In the genomic region with DNA sequence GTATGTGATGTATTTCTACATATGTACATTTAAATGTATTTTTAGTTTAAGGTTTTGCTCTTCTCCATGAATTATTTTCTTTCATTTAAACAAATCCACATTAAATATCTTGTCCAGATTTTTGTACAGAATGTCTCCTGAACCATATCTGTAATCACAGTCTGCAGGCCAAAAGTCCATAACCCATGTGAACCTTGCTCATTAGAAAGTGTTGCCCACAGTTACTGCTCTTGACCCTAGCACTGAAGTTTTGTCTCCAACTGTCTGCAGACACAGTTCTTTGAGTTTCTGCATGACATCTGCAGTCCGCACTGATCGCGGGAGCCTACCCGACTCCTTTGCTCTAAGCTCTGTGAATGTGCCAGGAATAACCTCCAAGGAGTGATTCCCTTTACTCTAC, we compare ENCODE assay signal across 24 cellular contexts.
DNase-seq lines count a peak whose midpoint lies in the region; ATAC-seq and TF ChIP-seq lines count a peak whose summit lies in the region.
"Had no signal": no experiment of that assay in that cellular context is flagged by ENCODE, and none has a peak within 500 bp of the region (broad histone marks: within the 10 kb centered on the region; RNA-seq: fewer than 3 reads in every experiment).

No MANE protein-coding gene starts in this region.

- POLR2A ChIA-PET in WTC11 (lab: Charles Lee) = no interaction called here

- H3K36me3 ChIP-seq in cardiac muscle cell (no peaks in the 10 kb centered on the region), right lobe of liver (no peaks in the 10 kb centered on the region)
- H3K36me3 ChIP-seq: BE2C, BLaER1 had no signal

- TF ChIP-seq POLR2A in right lobe of liver (IDR thresholded peaks at IDR 0.05) = no peak

- intact Hi-C loops in right cardiac atrium (cut with DNase I) (no loop called here), right lobe of liver (cut with DNase I) (no loop called here)

- ATAC-seq in right cardiac atrium (no peak), WTC11 (no peak), right lobe of liver (peak; percentile 96 to 99 (median 96))
- ATAC-seq: GM12878 had no signal

- H3K9me3 Mint-ChIP-seq in WTC11 = 0 out of 2 replicates have a peak, but pooled peaks cover 4% of the 10 kb centered on the region
- H3K9me3 Mint-ChIP-seq in type B pancreatic cell = peaks cover 4% of the 10 kb centered on the region

- H3K9me3 ChIP-seq in cardiac muscle cell (ENCODE audit: low read depth) (no peaks in the 10 kb centered on the region), right cardiac atrium (ENCODE audit: control insufficient read depth, low read length) (no peaks in the 10 kb centered on the region), right lobe of liver (no peaks in the 10 kb centered on the region)
- H3K9me3 ChIP-seq: BE2C, BLaER1 had no signal

- 76% methylated on average over 4 of the region's 4 CpGs for WGBS in right cardiac atrium
- 32% methylated on average over 4 of the region's 4 CpGs for WGBS in right lobe of liver (ENCODE audit: insufficient coverage, low coverage, low lambda C conversion rate, missing lambda C conversion rate)

- H3K27ac ChIP-seq in cardiac muscle cell (peak overlapping the region; percentile 61), right cardiac atrium (ENCODE audit: low read length) (no peak overlapping the region), right lobe of liver (peak overlapping the region in 1 of 3 donors; percentile 48)
- H3K27ac ChIP-seq: 22Rv1, BLaER1 had no signal

- no peaks in the 10 kb centered on the region for H3K27me3 ChIP-seq in cardiac muscle cell
- H3K27me3 ChIP-seq in right cardiac atrium (ENCODE audit: control insufficient read depth, insufficient read depth) = no peaks in the 10 kb centered on the region
- no peaks in the 10 kb centered on the region for H3K27me3 ChIP-seq in right lobe of liver
- H3K27me3 ChIP-seq: BE2C, BLaER1 had no signal

- H3K36me3 Mint-ChIP-seq in WTC11 (no peaks in the 10 kb centered on the region), type B pancreatic cell (no peaks in the 10 kb centered on the region)
- H3K36me3 Mint-ChIP-seq: CD14-positive monocyte; CD4-positive, alpha-beta memory T cell; CD4-positive, CD25-positive, alpha-beta regulatory T cell; CD8-positive, alpha-beta memory T cell had no signal

- H3K4me3 ChIP-seq in cardiac muscle cell (no peak overlapping the region), right cardiac atrium (ENCODE audit: low read length) (no peak overlapping the region), right lobe of liver (peak overlapping the region in 1 of 3 donors; percentile 17)
- H3K4me3 ChIP-seq: BLaER1, GM12878 had no signal

- CTCF ChIA-PET in WTC11 (lab: Charles Lee) = no interaction called here

- H3K4me3 Mint-ChIP-seq in WTC11 = no peak overlapping the region
- no peak overlapping the region for H3K4me3 Mint-ChIP-seq in type B pancreatic cell
- H3K4me3 Mint-ChIP-seq: CD14-positive monocyte; CD4-positive, CD25-positive, alpha-beta regulatory T cell; CD8-positive, alpha-beta memory T cell had no signal

- H3K4me1 Mint-ChIP-seq in WTC11 = peaks cover 27% of the 10 kb centered on the region
- no peaks in the 10 kb centered on the region for H3K4me1 Mint-ChIP-seq in type B pancreatic cell (ENCODE audit: unreplicated experiment)
- H3K4me1 Mint-ChIP-seq: CD14-positive monocyte; CD4-positive, alpha-beta memory T cell; CD4-positive, CD25-positive, alpha-beta regulatory T cell; CD8-positive, alpha-beta memory T cell had no signal

- no peak for TF ChIP-seq CTCF in cardiac muscle cell (IDR thresholded peaks at IDR 0.05; ENCODE audit: low read depth, low read length)
- no peak for TF ChIP-seq CTCF in WTC11 (IDR thresholded peaks at IDR 0.05)
- no peak for TF ChIP-seq CTCF in right lobe of liver (IDR thresholded peaks at IDR 0.05)
- TF ChIP-seq CTCF in type B pancreatic cell (conservative IDR thresholded peaks at IDR 0.05) = no peak

- H3K27me3 Mint-ChIP-seq in WTC11 (ENCODE audit: low read depth) (no peaks in the 10 kb centered on the region), type B pancreatic cell (no peaks in the 10 kb centered on the region)
- H3K27me3 Mint-ChIP-seq: CD4-positive, alpha-beta memory T cell; CD4-positive, CD25-positive, alpha-beta regulatory T cell; CD8-positive, alpha-beta memory T cell had no signal

- H3K27ac Mint-ChIP-seq in WTC11 = peak overlapping the region; percentile 25
- no peak overlapping the region for H3K27ac Mint-ChIP-seq in type B pancreatic cell
- H3K27ac Mint-ChIP-seq: CD14-positive monocyte; CD4-positive, alpha-beta memory T cell; CD4-positive, CD25-positive, alpha-beta regulatory T cell; CD8-positive, alpha-beta memory T cell had no signal

- peak in 1 of 2 donors; percentile 34 for DNase-seq in cardiac muscle cell (ENCODE audit: low read depth in 1 of 2, low spot score in 1 of 2)
- no peak for DNase-seq in right cardiac atrium
- DNase-seq in WTC11 (ENCODE audit: low spot score) = no peak
- peak in 1 of 3 donors; percentile 57 for DNase-seq in right lobe of liver
- DNase-seq in type B pancreatic cell (ENCODE audit: extremely low spot score, unreplicated experiment) = no peak
- DNase-seq in GM19240 (ENCODE audit: insufficient read length, low spot score) = no peak
- DNase-seq: ACHN; BE2C; C1 segment of cervical spinal cord; CD4-positive, alpha-beta memory T cell; CD4-positive, CD25-positive, alpha-beta regulatory T cell; CD8-positive, alpha-beta memory T cell; COR-L47; DMS 273 treated with DMSO at 0.1 percent for 48 hours; DMS153; DMS53; DMS79; DND-41; EL; GDM1 had no signal

- peaks cover 17% of the 10 kb centered on the region for H3K4me1 ChIP-seq in cardiac muscle cell (ENCODE audit: low read depth)
- H3K4me1 ChIP-seq in right cardiac atrium (ENCODE audit: control insufficient read depth, insufficient read depth, low read length) = no peaks in the 10 kb centered on the region
- H3K4me1 ChIP-seq in right lobe of liver = peaks cover 0 to 12% (median 3%) of the 10 kb centered on the region in 4 donors
- H3K4me1 ChIP-seq: BLaER1 had no signal

TF ChIP-seq in WTC11, 78 proteins besides CTCF, POLR2A, EP300 and RAD21 (continues in another document):
- TF ChIP-seq TP53 (CRISPR knock-in tag; IDR thresholded peaks at IDR 0.05) (no peak), ZNF263 (CRISPR knock-in tag; IDR thresholded peaks at IDR 0.05; ENCODE audit: low read depth) (no peak), RORB (CRISPR knock-in tag; IDR thresholded peaks at IDR 0.05) (no peak), RELA (CRISPR knock-in tag; IDR thresholded peaks at IDR 0.05; ENCODE audit: borderline replicate concordance) (no peak), ZNF138 (CRISPR knock-in tag; conservative IDR thresholded peaks at IDR 0.05) (no peak), CBFB (CRISPR knock-in tag; IDR thresholded peaks at IDR 0.05; ENCODE audit: low read depth) (no peak), ETV6 (CRISPR knock-in tag; IDR thresholded peaks at IDR 0.05) (no peak), OVOL2 (CRISPR knock-in tag; IDR thresholded peaks at IDR 0.05; ENCODE audit: borderline replicate concordance) (no peak), NR3C1 (CRISPR knock-in tag; conservative IDR thresholded peaks at IDR 0.05; ENCODE audit: low read depth) (no peak), GTF2I (CRISPR knock-in tag; conservative IDR thresholded peaks at IDR 0.05) (no peak), NR2C2 (CRISPR knock-in tag; IDR thresholded peaks at IDR 0.05) (no peak), NFE2L1 (CRISPR knock-in tag; IDR thresholded peaks at IDR 0.05) (no peak), FOXK1 (CRISPR knock-in tag; IDR thresholded peaks at IDR 0.05) (no peak), TCF7 (CRISPR knock-in tag; IDR thresholded peaks at IDR 0.05; ENCODE audit: low read depth) (no peak)
- TF ChIP-seq, protein P1, sequence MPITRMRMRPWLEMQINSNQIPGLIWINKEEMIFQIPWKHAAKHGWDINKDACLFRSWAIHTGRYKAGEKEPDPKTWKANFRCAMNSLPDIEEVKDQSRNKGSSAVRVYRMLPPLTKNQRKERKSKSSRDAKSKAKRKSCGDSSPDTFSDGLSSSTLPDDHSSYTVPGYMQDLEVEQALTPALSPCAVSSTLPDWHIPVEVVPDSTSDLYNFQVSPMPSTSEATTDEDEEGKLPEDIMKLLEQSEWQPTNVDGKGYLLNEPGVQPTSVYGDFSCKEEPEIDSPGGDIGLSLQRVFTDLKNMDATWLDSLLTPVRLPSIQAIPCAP (CRISPR knock-in tag; IDR thresholded peaks at IDR 0.05) = no peak
- TF ChIP-seq, protein P2, sequence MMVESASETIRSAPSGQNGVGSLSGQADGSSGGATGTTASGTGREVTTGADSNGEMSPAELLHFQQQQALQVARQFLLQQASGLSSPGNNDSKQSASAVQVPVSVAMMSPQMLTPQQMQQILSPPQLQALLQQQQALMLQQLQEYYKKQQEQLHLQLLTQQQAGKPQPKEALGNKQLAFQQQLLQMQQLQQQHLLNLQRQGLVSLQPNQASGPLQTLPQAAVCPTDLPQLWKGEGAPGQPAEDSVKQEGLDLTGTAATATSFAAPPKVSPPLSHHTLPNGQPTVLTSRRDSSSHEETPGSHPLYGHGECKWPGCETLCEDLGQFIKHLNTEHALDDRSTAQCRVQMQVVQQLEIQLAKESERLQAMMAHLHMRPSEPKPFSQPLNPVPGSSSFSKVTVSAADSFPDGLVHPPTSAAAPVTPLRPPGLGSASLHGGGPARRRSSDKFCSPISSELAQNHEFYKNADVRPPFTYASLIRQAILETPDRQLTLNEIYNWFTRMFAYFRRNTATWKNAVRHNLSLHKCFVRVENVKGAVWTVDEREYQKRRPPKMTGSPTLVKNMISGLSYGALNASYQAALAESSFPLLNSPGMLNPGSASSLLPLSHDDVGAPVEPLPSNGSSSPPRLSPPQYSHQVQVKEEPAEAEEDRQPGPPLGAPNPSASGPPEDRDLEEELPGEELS (CRISPR knock-in tag; IDR thresholded peaks at IDR 0.05) = no peak
- TF ChIP-seq, protein P3, sequence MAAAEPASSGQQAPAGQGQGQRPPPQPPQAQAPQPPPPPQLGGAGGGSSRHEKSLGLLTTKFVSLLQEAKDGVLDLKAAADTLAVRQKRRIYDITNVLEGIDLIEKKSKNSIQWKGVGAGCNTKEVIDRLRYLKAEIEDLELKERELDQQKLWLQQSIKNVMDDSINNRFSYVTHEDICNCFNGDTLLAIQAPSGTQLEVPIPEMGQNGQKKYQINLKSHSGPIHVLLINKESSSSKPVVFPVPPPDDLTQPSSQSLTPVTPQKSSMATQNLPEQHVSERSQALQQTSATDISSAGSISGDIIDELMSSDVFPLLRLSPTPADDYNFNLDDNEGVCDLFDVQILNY (CRISPR knock-in tag; IDR thresholded peaks at IDR 0.05) = no peak

Comparison
In these comparisons a context has a peak if more than half of its experiments do, and no peak if none do; other contexts are left out.
1. ATAC-seq: peak in right lobe of liver (4 of 4); none in right cardiac atrium (0 of 2) and WTC11 (single experiment).